32 cellular contexts compared by ENCODE assay signal in the genomic region with DNA sequence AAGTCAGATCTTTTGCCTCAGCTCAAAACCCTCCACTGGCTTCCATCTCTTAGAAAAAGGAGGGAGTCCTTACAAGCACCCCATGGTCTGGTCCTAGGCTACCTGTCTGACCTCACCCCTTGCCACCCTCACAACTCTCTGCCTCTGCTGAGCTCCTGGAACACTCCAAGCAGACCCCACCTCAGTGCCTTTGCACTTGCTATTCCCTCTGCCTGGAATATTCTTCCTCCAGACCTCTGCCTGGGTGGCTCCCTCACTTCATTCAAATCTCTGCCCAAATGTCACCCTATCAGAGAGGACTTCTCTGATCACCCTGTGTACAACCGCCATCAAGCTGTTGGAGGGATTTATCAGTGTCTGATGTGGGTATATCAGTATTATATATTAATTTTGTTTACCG. TPM values are rescaled to one million over a fixed set of nuclear protein-coding genes. Genes with fewer than 3 reads are reported as not detected.
"Had no signal": no experiment of that assay in that cellular context is flagged by ENCODE, and none has a peak within 500 bp of the region (broad histone marks: within the 10 kb centered on the region; RNA-seq: fewer than 3 reads in every experiment).

No MANE protein-coding gene starts in this region.

- ATAC-seq: activated naive CD4-positive, alpha-beta T cell treated with anti-CD3 and anti-CD28 coated beads, Interleukin-2, amount 50 U/mL, for 72 hours; activated naive CD8-positive, alpha-beta T cell treated with anti-CD3 and anti-CD28 coated beads, Interleukin-2, amount 50 U/mL, for 24 hours; activated T-cell treated with anti-CD3 and anti-CD28 coated beads, Interleukin-2, amount 50 U/mL, for 4 hours; activated T-cell treated with anti-CD3 and anti-CD28 coated beads, Interleukin-2, amount 50 U/mL, for 72 hours; activated T-helper 17 cell treated with anti-CD3 and anti-CD28 coated beads, Interleukin-2, amount 50 U/mL, for 72 hours; body of pancreas had no signal

- H3K27ac ChIP-seq: adrenal gland, ascending aorta, body of pancreas, brain microvascular endothelial cell, breast epithelium, cardiac muscle cell had no signal

- H3K36me3 ChIP-seq: adrenal gland, ascending aorta, brain microvascular endothelial cell, breast epithelium, cardiac muscle cell had no signal

- H3K4me3 ChIP-seq: adrenal gland, ascending aorta, body of pancreas, breast epithelium, cardiac muscle cell had no signal

- H3K27me3 ChIP-seq: adrenal gland, ascending aorta, body of pancreas, brain microvascular endothelial cell, breast epithelium, cardiac muscle cell had no signal

- DNase-seq: activated effector memory CD4-positive, alpha-beta T cell treated with anti-CD3 and anti-CD28 coated beads, Interleukin-2, amount 50 U/mL, for 16 hours; activated effector memory CD4-positive, alpha-beta T cell treated with Interleukin-2 at 50 U/mL for 16 hours; activated gamma-delta T cell; activated gamma-delta T cell treated with Interleukin-2 at 50 U/mL for 16 hours; activated naive CD4-positive, alpha-beta T cell; activated naive CD4-positive, alpha-beta T cell treated with anti-CD3 and anti-CD28 coated beads for 36 hours; activated naive CD4-positive, alpha-beta T cell treated with anti-CD3 and anti-CD28 coated beads, Interleukin-2, amount 10 ng/mL, durations not matched to agents 7 days and 5 days; activated naive CD4-positive, alpha-beta T cell treated with anti-CD3 and anti-CD28 coated beads, Interleukin-2, amount 50 U/mL, for 16 hours; activated naive CD4-positive, alpha-beta T cell treated with Interleukin-2 at 50 U/mL for 16 hours; activated naive CD8-positive, alpha-beta T cell treated with anti-CD3 and anti-CD28 coated beads for 36 hours; activated naive CD8-positive, alpha-beta T cell treated with anti-CD3 and anti-CD28 coated beads, Interleukin-2, amount 10 ng/mL, durations not matched to agents 7 days and 5 days; activated naive CD8-positive, alpha-beta T cell treated with anti-CD3 and anti-CD28 coated beads, Interleukin-2, amount 50 U/mL, for 24 hours; activated T-cell treated with anti-CD3 and anti-CD28 coated beads, Interleukin-2, amount 50 U/mL, for 24 hours; activated T-cell treated with anti-CD3 and anti-CD28 coated beads, Interleukin-2, amount 50 U/mL, for 4 hours; activated T-cell treated with anti-CD3 and anti-CD28 coated beads, Interleukin-2, amount 50 U/mL, for 48 hours; activated T-cell treated with anti-CD3 and anti-CD28 coated beads, Interleukin-2, amount 50 U/mL, for 72 hours; adrenal gland; amniotic stem cell; amygdala; anterior cingulate cortex; aorta; body of pancreas; brain microvascular endothelial cell; caudate nucleus; central memory CD4-positive, alpha-beta T cell; cerebellar nuclear complex had no signal

- H3K4me1 ChIP-seq: adrenal gland, ascending aorta, body of pancreas, breast epithelium had no signal

- H3K9me3 ChIP-seq: adrenal gland, ascending aorta, body of pancreas, breast epithelium had no signal

RNA-seq across cellular contexts. Expression of a gene that starts 37.4 kb away (rescaled TPM):
- total RNA-seq: activated T-helper 2 cell treated with anti-CD3 and anti-CD28 coated beads, Interferon-gamma antibody, Interleukin-2, Interleukin-4, amounts not matched to agents 10 μg/mL and 5 μg/mL and 100 μg/mL, durations not matched to agents 14 hours and 24 hours and 36 hours; ascending aorta had no signal
